ENCODE assay signal across 1 cellular context in the genomic region with DNA sequence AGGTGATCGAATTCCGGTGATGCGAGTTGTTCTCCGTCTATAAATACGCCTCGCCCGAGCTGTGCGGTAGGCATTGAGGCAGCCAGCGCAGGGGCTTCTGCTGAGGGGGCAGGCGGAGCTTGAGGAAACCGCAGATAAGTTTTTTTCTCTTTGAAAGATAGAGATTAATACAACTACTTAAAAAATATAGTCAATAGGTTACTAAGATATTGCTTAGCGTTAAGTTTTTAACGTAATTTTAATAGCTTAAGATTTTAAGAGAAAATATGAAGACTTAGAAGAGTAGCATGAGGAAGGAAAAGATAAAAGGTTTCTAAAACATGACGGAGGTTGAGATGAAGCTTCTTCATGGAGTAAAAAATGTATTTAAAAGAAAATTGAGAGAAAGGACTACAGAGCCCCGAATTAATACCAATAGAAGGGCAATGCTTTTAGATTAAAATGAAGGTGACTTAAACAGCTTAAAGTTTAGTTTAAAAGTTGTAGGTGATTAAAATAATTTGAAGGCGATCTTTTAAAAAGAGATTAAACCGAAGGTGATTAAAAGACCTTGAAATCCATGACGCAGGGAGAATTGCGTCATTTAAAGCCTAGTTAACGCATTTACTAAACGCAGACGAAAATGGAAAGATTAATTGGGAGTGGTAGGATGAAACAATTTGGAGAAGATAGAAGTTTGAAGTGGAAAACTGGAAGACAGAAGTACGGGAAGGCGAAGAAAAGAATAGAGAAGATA.
TF ChIP-seq lines count a peak whose summit lies in the region.

Gene MALAT1, plus strand, starts transcription at position 69 of the 736 bp plus-strand sequence.

TF ChIP-seq in HepG2, 621 proteins besides CTCF, POLR2A, EP300 and RAD21 (continued from another document and continues in another):
- TF ChIP-seq ZNF256 (CRISPR knock-in tag; conservative IDR thresholded peaks at IDR 0.05) (peak; percentile 44), SOX13 (IDR thresholded peaks at IDR 0.05) (peak; percentile 78; the same call in 1 of the 2 replicates), SOX13 (CRISPR knock-in tag; conservative IDR thresholded peaks at IDR 0.05 in 1 of 2, IDR thresholded peaks at IDR 0.05 in 1 of 2) (peak; percentile 47 to 80; a peak in 3 of 4 replicates), GABPB1 (CRISPR knock-in tag; IDR thresholded peaks at IDR 0.05) (peak; percentile 62; the same call in 1 of the 2 replicates), GABPA (IDR thresholded peaks at IDR 0.05; ENCODE audit: low read depth, low read length) (no peak), GABPA (CRISPR knock-in tag; IDR thresholded peaks at IDR 0.05; ENCODE audit: low read depth) (peak; percentile 63), KDM4B (CRISPR knock-in tag; IDR thresholded peaks at IDR 0.05) (peak; percentile 93), TGIF2 (CRISPR knock-in tag; IDR thresholded peaks at IDR 0.05) (peak; percentile 95), MXD4 (CRISPR knock-in tag; IDR thresholded peaks at IDR 0.05) (peak; percentile 82), BRCA1 (CRISPR knock-in tag; IDR thresholded peaks at IDR 0.05) (no peak), ZNF720 (CRISPR knock-in tag; IDR thresholded peaks at IDR 0.05) (peak; percentile 63; the same call in 1 of the 2 replicates), AKAP8 (CRISPR knock-in tag; IDR thresholded peaks at IDR 0.05) (no peak), ZFP1 (CRISPR knock-in tag; IDR thresholded peaks at IDR 0.05) (no peak), NCOR1 (IDR thresholded peaks at IDR 0.05; ENCODE audit: borderline replicate concordance, low read length) (no peak; the same call in 1 of the 2 replicates), PRDM15 (CRISPR knock-in tag; IDR thresholded peaks at IDR 0.05) (peak; percentile 8; the same call in 1 of the 2 replicates), GPN1 (CRISPR knock-in tag; IDR thresholded peaks at IDR 0.05; ENCODE audit: borderline replicate concordance) (no peak), ZNF792 (CRISPR knock-in tag; IDR thresholded peaks at IDR 0.05) (peak; percentile 96), CHD4 (IDR thresholded peaks at IDR 0.05; ENCODE audit: borderline replicate concordance, low read length) (no peak), EED (CRISPR knock-in tag; IDR thresholded peaks at IDR 0.05) (no peak), HMGXB3 (CRISPR knock-in tag; IDR thresholded peaks at IDR 0.05; ENCODE audit: borderline replicate concordance) (peak; percentile 94), ZBTB39 (CRISPR knock-in tag; IDR thresholded peaks at IDR 0.05) (no peak), FOXO1 (CRISPR knock-in tag; IDR thresholded peaks at IDR 0.05) (peak; percentile 69), MYC (CRISPR knock-in tag; IDR thresholded peaks at IDR 0.05; ENCODE audit: borderline replicate concordance) (peak; percentile 67), NFE2 (CRISPR knock-in tag; IDR thresholded peaks at IDR 0.05) (no peak), ZNF782 (CRISPR knock-in tag; IDR thresholded peaks at IDR 0.05; ENCODE audit: borderline replicate concordance) (no peak), HMG20A (CRISPR knock-in tag; IDR thresholded peaks at IDR 0.05; ENCODE audit: borderline replicate concordance) (0 out of 2 replicates have a peak, but pooled peaks have one; percentile 47), FOSL1 (CRISPR knock-in tag; IDR thresholded peaks at IDR 0.05; ENCODE audit: borderline replicate concordance) (no peak), HNF4G (IDR thresholded peaks at IDR 0.05; ENCODE audit: borderline replicate concordance, low read depth, low read length) (peak; percentile 43; the same call in 1 of the 2 replicates), HNF4G (CRISPR knock-in tag; IDR thresholded peaks at IDR 0.05; ENCODE audit: borderline replicate concordance, low read depth) (no peak), ZNF101 (CRISPR knock-in tag; IDR thresholded peaks at IDR 0.05; ENCODE audit: borderline replicate concordance, low read depth) (no peak), PLRG1 (conservative IDR thresholded peaks at IDR 0.05) (no peak), NR2F2 (IDR thresholded peaks at IDR 0.05; ENCODE audit: borderline replicate concordance, low read depth) (no peak), KAT2B (IDR thresholded peaks at IDR 0.05; ENCODE audit: borderline replicate concordance, low read depth, low read length) (no peak), MTA1 (CRISPR knock-in tag; IDR thresholded peaks at IDR 0.05; ENCODE audit: borderline replicate concordance) (no peak), RELA (CRISPR knock-in tag; IDR thresholded peaks at IDR 0.05) (no peak), ZBTB8A (CRISPR knock-in tag; IDR thresholded peaks at IDR 0.05; ENCODE audit: borderline replicate concordance, low read depth) (no peak), JDP2 (CRISPR knock-in tag; IDR thresholded peaks at IDR 0.05; ENCODE audit: borderline replicate concordance) (no peak; the same call in 1 of the 2 replicates), ZBTB34 (CRISPR knock-in tag; IDR thresholded peaks at IDR 0.05) (no peak), HNF1B (CRISPR knock-in tag; IDR thresholded peaks at IDR 0.05) (0 out of 2 replicates have a peak, but pooled peaks have one; percentile 34), BRD4 (CRISPR knock-in tag; IDR thresholded peaks at IDR 0.05) (peak; percentile 27; the same call in 1 of the 2 replicates), ZNF598 (CRISPR knock-in tag; IDR thresholded peaks at IDR 0.05; ENCODE audit: borderline replicate concordance) (no peak), CBX5 (CRISPR knock-in tag; IDR thresholded peaks at IDR 0.05; ENCODE audit: borderline replicate concordance) (peak; percentile 94; the same call in 1 of the 2 replicates), TRIM24 (CRISPR knock-in tag; IDR thresholded peaks at IDR 0.05) (no peak), RBFOX2 (IDR thresholded peaks at IDR 0.05; ENCODE audit: low read depth, low read length) (peak; percentile 41; the same call in 1 of the 2 replicates), RARG (CRISPR knock-in tag; IDR thresholded peaks at IDR 0.05; ENCODE audit: low read depth) (no peak)
- TF ChIP-seq, protein P1, sequence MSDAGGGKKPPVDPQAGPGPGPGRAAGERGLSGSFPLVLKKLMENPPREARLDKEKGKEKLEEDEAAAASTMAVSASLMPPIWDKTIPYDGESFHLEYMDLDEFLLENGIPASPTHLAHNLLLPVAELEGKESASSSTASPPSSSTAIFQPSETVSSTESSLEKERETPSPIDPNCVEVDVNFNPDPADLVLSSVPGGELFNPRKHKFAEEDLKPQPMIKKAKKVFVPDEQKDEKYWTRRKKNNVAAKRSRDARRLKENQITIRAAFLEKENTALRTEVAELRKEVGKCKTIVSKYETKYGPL (CRISPR knock-in tag; IDR thresholded peaks at IDR 0.05): no peak
- TF ChIP-seq, protein P2, sequence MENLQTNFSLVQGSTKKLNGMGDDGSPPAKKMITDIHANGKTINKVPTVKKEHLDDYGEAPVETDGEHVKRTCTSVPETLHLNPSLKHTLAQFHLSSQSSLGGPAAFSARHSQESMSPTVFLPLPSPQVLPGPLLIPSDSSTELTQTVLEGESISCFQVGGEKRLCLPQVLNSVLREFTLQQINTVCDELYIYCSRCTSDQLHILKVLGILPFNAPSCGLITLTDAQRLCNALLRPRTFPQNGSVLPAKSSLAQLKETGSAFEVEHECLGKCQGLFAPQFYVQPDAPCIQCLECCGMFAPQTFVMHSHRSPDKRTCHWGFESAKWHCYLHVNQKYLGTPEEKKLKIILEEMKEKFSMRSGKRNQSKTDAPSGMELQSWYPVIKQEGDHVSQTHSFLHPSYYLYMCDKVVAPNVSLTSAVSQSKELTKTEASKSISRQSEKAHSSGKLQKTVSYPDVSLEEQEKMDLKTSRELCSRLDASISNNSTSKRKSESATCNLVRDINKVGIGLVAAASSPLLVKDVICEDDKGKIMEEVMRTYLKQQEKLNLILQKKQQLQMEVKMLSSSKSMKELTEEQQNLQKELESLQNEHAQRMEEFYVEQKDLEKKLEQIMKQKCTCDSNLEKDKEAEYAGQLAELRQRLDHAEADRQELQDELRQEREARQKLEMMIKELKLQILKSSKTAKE (CRISPR knock-in tag; IDR thresholded peaks at IDR 0.05; ENCODE audit: borderline replicate concordance): peak; percentile 47; the same call in 1 of the 2 replicates
